1 cellular context compared by ENCODE assay signal in genomic region chr20:63962426-63963347, GRCh38.
TF ChIP-seq lines count a peak whose summit lies in the region.

No MANE protein-coding gene starts in this region.

TF ChIP-seq in K562, 482 proteins besides CTCF, POLR2A, EP300 and RAD21:
- TF ChIP-seq FOXJ2 (tag; IDR thresholded peaks at IDR 0.05) (no peak), ATF4 (CRISPR knock-in tag; IDR thresholded peaks at IDR 0.05) (no peak), ZNF740 (CRISPR knock-in tag; IDR thresholded peaks at IDR 0.05) (0 out of 2 replicates have a peak, but pooled peaks have one; percentile 19), ZNF740 (tag; IDR thresholded peaks at IDR 0.05) (no peak), ZNF780A (CRISPR knock-in tag; IDR thresholded peaks at IDR 0.05) (no peak), ZNF717 (CRISPR knock-in tag; IDR thresholded peaks at IDR 0.05) (no peak), KHSRP (IDR thresholded peaks at IDR 0.05) (no peak), ZBTB2 (IDR thresholded peaks at IDR 0.05) (no peak), ZBTB33 (CRISPR knock-in tag; IDR thresholded peaks at IDR 0.05) (peak; percentile 45; the same call in 1 of the 2 replicates), ZNF23 (CRISPR knock-in tag; IDR thresholded peaks at IDR 0.05) (no peak), CBX5 (IDR thresholded peaks at IDR 0.05; ENCODE audit: borderline replicate concordance, low read depth) (no peak), ZBTB17 (CRISPR knock-in tag; IDR thresholded peaks at IDR 0.05) (no peak), STAG1 (CRISPR knock-in tag; IDR thresholded peaks at IDR 0.05; ENCODE audit: borderline replicate concordance) (no peak), BRF1 (IDR thresholded peaks at IDR 0.05; ENCODE audit: borderline replicate concordance, extremely low read depth, insufficient read length) (no peak), RNF2 (IDR thresholded peaks at IDR 0.05) (no peak), KLF6 (CRISPR knock-in tag; IDR thresholded peaks at IDR 0.05; ENCODE audit: borderline replicate concordance) (no peak), HCFC1 (IDR thresholded peaks at IDR 0.05; ENCODE audit: low read depth, low read length) (no peak), PRPF4 (IDR thresholded peaks at IDR 0.05; ENCODE audit: insufficient read depth, low read depth, low read length, poor library complexity, severe bottlenecking) (peak; percentile 38), ZFP1 (CRISPR knock-in tag; IDR thresholded peaks at IDR 0.05) (no peak), SAFB2 (IDR thresholded peaks at IDR 0.05; ENCODE audit: borderline replicate concordance, low read depth, low read length, severe bottlenecking) (no peak), HNRNPK (IDR thresholded peaks at IDR 0.05; ENCODE audit: low read depth, low read length, poor library complexity, severe bottlenecking) (no peak), PCBP1 (IDR thresholded peaks at IDR 0.05; ENCODE audit: low read depth, low read length, poor library complexity, severe bottlenecking) (no peak), TCFL5 (CRISPR knock-in tag; conservative IDR thresholded peaks at IDR 0.05) (no peak), ZNF124 (CRISPR knock-in tag; IDR thresholded peaks at IDR 0.05) (no peak), DLX4 (CRISPR knock-in tag; IDR thresholded peaks at IDR 0.05) (no peak), DDX20 (tag; IDR thresholded peaks at IDR 0.05; ENCODE audit: low read depth) (no peak)
